In the genomic region with DNA sequence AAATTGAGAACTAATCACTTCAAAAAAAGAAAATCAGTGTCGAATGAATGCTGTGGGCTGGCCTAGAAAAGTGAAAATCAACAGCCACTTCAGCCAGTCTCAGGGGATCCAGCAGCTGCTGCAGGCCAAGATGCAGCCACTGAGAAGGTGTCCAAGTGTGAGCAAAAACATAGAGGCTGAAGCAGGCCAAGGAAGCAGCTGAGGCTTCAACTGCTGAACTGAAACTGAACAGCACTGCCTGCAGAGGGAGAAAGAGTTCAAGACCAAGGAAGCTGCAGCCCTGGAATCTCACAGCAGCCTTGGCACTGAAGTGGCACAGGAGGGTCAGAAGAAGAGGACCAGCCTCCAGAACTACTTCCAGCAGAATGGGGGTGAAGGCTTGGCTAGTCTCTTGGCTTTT, we compare ENCODE assay signal across 8 cellular contexts. TPM values are rescaled to one million over a fixed set of nuclear protein-coding genes. Genes with fewer than 3 reads are reported as not detected.
DNase-seq lines count a peak whose midpoint lies in the region; ATAC-seq and TF ChIP-seq lines count a peak whose summit lies in the region.

No MANE protein-coding gene starts in this region.

- H3K4me3 ChIP-seq in fibroblast of villous mesenchyme (ENCODE audit: low read depth, low read length) = no peak overlapping the region

- peaks cover 9% of the 10 kb centered on the region for H3K27me3 Mint-ChIP-seq in activated CD4-positive, alpha-beta T cell treated with anti-CD3 and anti-CD28 coated beads for 36 hours
- H3K27me3 Mint-ChIP-seq in stimulated activated naive B cell treated with anti-CD40 and anti-IgM and Interleukin-4, amounts not matched to agents 10 μg/mL and 1 μg/mL and 100 μg/mL, for 72 hours = no peaks in the 10 kb centered on the region

- CTCF ChIA-PET in activated CD4-positive, alpha-beta T cell treated with anti-CD3 and anti-CD28 coated beads for 36 hours (lab: Charles Lee) = interaction anchor here (1.0 to 2.0 kb wide), 4 partner anchors 8 to 34 kb away, joined by 3 to 7 read pairs (median 4); no protein-coding TSS in a partner anchor

- no peak overlapping the region for H3K4me3 Mint-ChIP-seq in activated CD4-positive, alpha-beta T cell treated with anti-CD3 and anti-CD28 coated beads for 36 hours
- H3K4me3 Mint-ChIP-seq in stimulated activated naive B cell treated with anti-CD40 and anti-IgM and Interleukin-4, amounts not matched to agents 10 μg/mL and 1 μg/mL and 100 μg/mL, for 72 hours = no peak overlapping the region

- no peak for TF ChIP-seq POLR2A in erythroblast (IDR thresholded peaks at IDR 0.05; ENCODE audit: low read length)

- DNase-seq in activated CD4-positive, alpha-beta T cell treated with anti-CD3 and anti-CD28 coated beads for 36 hours = peak; percentile 9
- DNase-seq in activated CD4-positive, alpha-beta T cell treated with anti-CD3 and anti-CD28 coated beads for 48 hours = no peak
- DNase-seq in NCI-H524 treated with DMSO at 0.1 percent for 48 hours (lab: John Stamatoyannopoulos, UW) (peak; percentile 22), fibroblast of villous mesenchyme (ENCODE audit: low read depth) (peak; percentile 14), NCI-H2029 treated with DMSO at 0.1 percent for 48 hours (lab: John Stamatoyannopoulos, UW) (no peak), erythroblast (lab: John Stamatoyannopoulos, UW) (no peak)
- no peak for DNase-seq in stimulated activated naive B cell treated with anti-CD40 and anti-IgM and Interleukin-4, amounts not matched to agents 10 μg/mL and 1 μg/mL and 100 μg/mL, for 72 hours

- H3K4me1 Mint-ChIP-seq in activated CD4-positive, alpha-beta T cell treated with anti-CD3 and anti-CD28 coated beads for 36 hours = no peaks in the 10 kb centered on the region
- peaks cover 9 to 13% of the 10 kb centered on the region in 2 donors for H3K4me1 Mint-ChIP-seq in stimulated activated naive B cell treated with anti-CD40 and anti-IgM and Interleukin-4, amounts not matched to agents 10 μg/mL and 1 μg/mL and 100 μg/mL, for 72 hours

- no peaks in the 10 kb centered on the region for H3K36me3 Mint-ChIP-seq in activated CD4-positive, alpha-beta T cell treated with anti-CD3 and anti-CD28 coated beads for 36 hours (ENCODE audit: low read depth)
- no peaks in the 10 kb centered on the region for H3K36me3 Mint-ChIP-seq in stimulated activated naive B cell treated with anti-CD40 and anti-IgM and Interleukin-4, amounts not matched to agents 10 μg/mL and 1 μg/mL and 100 μg/mL, for 72 hours

- intact Hi-C loops in activated CD4-positive, alpha-beta T cell treated with anti-CD3 and anti-CD28 coated beads for 36 hours (cut with DNase I, micrococcal nuclease) = loop anchor here (2.0 to 5.0 kb wide), 4 partner anchors 37 to 333 kb away; no protein-coding TSS in a partner anchor

- TF ChIP-seq CTCF in fibroblast of villous mesenchyme (IDR thresholded peaks at IDR 0.05; ENCODE audit: insufficient read depth, low read depth, low read length) = peak; percentile 38

- no peak for ATAC-seq in activated CD4-positive, alpha-beta T cell treated with anti-CD3 and anti-CD28 coated beads for 36 hours
- ATAC-seq in HG02610 (IDR thresholded peaks at IDR 0.05; ENCODE audit: unreplicated experiment) = peak; percentile 73
- peak; percentile 62 to 67 for ATAC-seq in stimulated activated naive B cell treated with anti-CD40 and anti-IgM and Interleukin-4, amounts not matched to agents 10 μg/mL and 1 μg/mL and 100 μg/mL, for 72 hours (replicated peaks)

- POLR2A ChIA-PET in activated CD4-positive, alpha-beta T cell treated with anti-CD3 and anti-CD28 coated beads for 36 hours (lab: Charles Lee) = no interaction called here

- no peak overlapping the region for H3K27ac Mint-ChIP-seq in activated CD4-positive, alpha-beta T cell treated with anti-CD3 and anti-CD28 coated beads for 36 hours
- H3K27ac Mint-ChIP-seq in stimulated activated naive B cell treated with anti-CD40 and anti-IgM and Interleukin-4, amounts not matched to agents 10 μg/mL and 1 μg/mL and 100 μg/mL, for 72 hours = peak overlapping the region; percentile 17

- no peaks in the 10 kb centered on the region for H3K9me3 Mint-ChIP-seq in activated CD4-positive, alpha-beta T cell treated with anti-CD3 and anti-CD28 coated beads for 36 hours (ENCODE audit: low read depth)
- no peaks in the 10 kb centered on the region for H3K9me3 Mint-ChIP-seq in stimulated activated naive B cell treated with anti-CD40 and anti-IgM and Interleukin-4, amounts not matched to agents 10 μg/mL and 1 μg/mL and 100 μg/mL, for 72 hours

RNA-seq across cellular contexts. Expression of a gene that starts 15.8 kb away (rescaled TPM):
- not detected for total RNA-seq in activated CD4-positive, alpha-beta T cell treated with anti-CD3 and anti-CD28 coated beads for 36 hours
- total RNA-seq in fibroblast of villous mesenchyme = not detected in 2 replicates

RNA-seq across cellular contexts. Expression of a gene that starts 28.0 kb away (rescaled TPM):
- total RNA-seq in activated CD4-positive, alpha-beta T cell treated with anti-CD3 and anti-CD28 coated beads for 36 hours = not detected
- total RNA-seq in fibroblast of villous mesenchyme = not detected in 2 replicates

Comparison
In these comparisons a context has a peak if more than half of its experiments do, and no peak if none do; other contexts are left out.
1. DNase-seq: peak in activated CD4-positive, alpha-beta T cell treated with anti-CD3 and anti-CD28 coated beads for 36 hours (single experiment), NCI-H524 treated with DMSO at 0.1 percent for 48 hours (single experiment) and fibroblast of villous mesenchyme (single experiment); none in activated CD4-positive, alpha-beta T cell treated with anti-CD3 and anti-CD28 coated beads for 48 hours (single experiment), stimulated activated naive B cell treated with anti-CD40 and anti-IgM and Interleukin-4, amounts not matched to agents 10 μg/mL and 1 μg/mL and 100 μg/mL, for 72 hours (single experiment), NCI-H2029 treated with DMSO at 0.1 percent for 48 hours (single experiment) and erythroblast (0 of 2).